ENCODE assay signal across 15 cellular contexts in the genomic region with DNA sequence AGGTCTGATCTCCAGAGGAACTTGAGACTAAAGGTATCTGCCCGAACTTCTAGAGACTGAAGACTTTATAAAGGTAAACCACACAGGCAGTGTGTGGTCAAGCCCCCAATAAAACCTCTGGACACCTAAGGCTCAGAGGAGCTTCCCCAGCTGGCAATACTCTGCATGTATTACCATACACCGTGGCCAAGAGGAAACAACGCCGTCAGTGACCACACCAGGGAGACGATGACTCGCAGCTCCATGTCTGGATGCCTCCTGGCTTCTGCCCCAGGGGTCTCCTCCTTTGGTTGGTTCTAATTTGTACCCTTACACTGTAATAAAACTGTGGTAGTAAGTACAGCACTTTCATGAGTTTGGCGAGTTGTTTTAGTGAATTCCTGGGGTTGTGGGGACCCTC. TPM values are rescaled to one million over a fixed set of nuclear protein-coding genes. Genes with fewer than 3 reads are reported as not detected.
DNase-seq lines count a peak whose midpoint lies in the region; ATAC-seq and TF ChIP-seq lines count a peak whose summit lies in the region.
"Had no signal": no experiment of that assay in that cellular context is flagged by ENCODE, and none has a peak within 500 bp of the region (broad histone marks: within the 10 kb centered on the region; RNA-seq: fewer than 3 reads in every experiment).

No MANE protein-coding gene starts in this region.

- H3K4me3 ChIP-seq in AG04450 (ENCODE audit: low read depth, low read length) (no peak overlapping the region), IMR-90 (ENCODE audit: insufficient read depth, low read depth, low read length) (no peak overlapping the region)
- no peak overlapping the region for H3K4me3 ChIP-seq in effector memory CD4-positive, alpha-beta T cell (ENCODE audit: insufficient read depth, low read depth, low read length, poor library complexity, severe bottlenecking)

- H3K4ac ChIP-seq in IMR-90 (ENCODE audit: low read depth, low read length), result peak overlapping the region; percentile 67; the same call in 1 of the 2 replicates

- peak overlapping the region; percentile 24 for H2AFZ ChIP-seq in IMR-90 (replicated peaks; ENCODE audit: low read length, poor library complexity)

- BruUV-seq in IMR-90 (replicated peaks; lab: Mats Ljungman, UMichigan), result no TSS peak

- POLR2A ChIA-PET in AG04450 (lab: Yijun Ruan, JAX), result interaction anchor here (0.6 to 0.7 kb wide), 2 partner anchors 18 to 41 kb away, joined by 3 to 4 read pairs; no protein-coding TSS in a partner anchor
- POLR2A ChIA-PET in IMR-90 (lab: Charles Lee; ENCODE audit: unreplicated experiment), result interaction anchor here (0.6 kb wide), 1 partner anchor 384 kb away, joined by 3 read pairs; no protein-coding TSS in a partner anchor

- dilution Hi-C loops in IMR-90 (cut with HindIII; ENCODE audit: low sequenced_read_pairs, unreplicated experiment), result no loop called here

- peaks cover 12% of the 10 kb centered on the region for H3K4me1 ChIP-seq in IMR-90 (ENCODE audit: control insufficient read depth, insufficient read depth, low read length)
- H3K4me1 ChIP-seq in effector memory CD4-positive, alpha-beta T cell (ENCODE audit: control insufficient read depth, insufficient read depth, low read length, poor library complexity, severe bottlenecking), result no peaks in the 10 kb centered on the region

- H3K9me1 ChIP-seq in IMR-90 (ENCODE audit: insufficient read depth, low read length), result peaks cover 8% of the 10 kb centered on the region

- peak overlapping the region; percentile 25 for H3K27ac ChIP-seq in AG04450 (ENCODE audit: low read depth, low read length)
- H3K27ac ChIP-seq in IMR-90 (ENCODE audit: insufficient read depth, low read length), result no peak overlapping the region
- H3K27ac ChIP-seq in effector memory CD4-positive, alpha-beta T cell (ENCODE audit: insufficient read depth, low read length, poor library complexity, severe bottlenecking), result no peak overlapping the region

- in situ Hi-C loops in IMR-90 (cut with MboI; ENCODE audit: low sequenced_read_pairs), result no loop called here

- no peak for DNase-seq in AG04450 (ENCODE audit: low read depth, low spot score)
- DNase-seq in IMR-90, result peak; percentile 55
- peak; percentile 61 for DNase-seq in astrocyte of the hippocampus (ENCODE audit: low read depth, low spot score)
- peak; percentile 77 for DNase-seq in iris pigment epithelial cell (ENCODE audit: low read depth)
- DNase-seq in NCI-H1417 (lab: John Stamatoyannopoulos, UW), result no peak
- DNase-seq in nucleus accumbens (lab: John Stamatoyannopoulos, UW), result no peak
- DNase-seq in effector memory CD4-positive, alpha-beta T cell, result no peak
- DNase-seq in C1 segment of cervical spinal cord (lab: John Stamatoyannopoulos, UW), result no peak
- DNase-seq: DND-41, NCI-H1417 treated with DMSO at 0.1 percent for 48 hours, NCI-H510A treated with DMSO at 0.1 percent for 48 hours had no signal

- TF ChIP-seq POLR2A in IMR-90 (IDR thresholded peaks at IDR 0.05; ENCODE audit: low read depth, low read length), result no peak

- H2BK20ac ChIP-seq in IMR-90 (ENCODE audit: low read depth, low read length), result peak overlapping the region; percentile 69

- H2BK5ac ChIP-seq in IMR-90 (ENCODE audit: low read depth, low read length, poor library complexity, severe bottlenecking), result peak overlapping the region; percentile 78

- H3K23ac ChIP-seq in IMR-90 (ENCODE audit: low read depth, low read length), result peak overlapping the region; percentile 46; the same call in 1 of the 2 replicates

- peak overlapping the region; percentile 58; the same call in 1 of the 2 replicates for H4K91ac ChIP-seq in IMR-90 (ENCODE audit: insufficient read depth, low read depth, low read length)

- H4K5ac ChIP-seq in IMR-90 (ENCODE audit: low read depth, low read length), result no peak overlapping the region

- no peak for ATAC-seq in IMR-90 (ENCODE audit: low read depth)
- ATAC-seq: esophagus mucosa had no signal

- H3K56ac ChIP-seq in IMR-90 (ENCODE audit: extremely low read depth, insufficient read depth, low read length), result no peak overlapping the region

- H2AK9ac ChIP-seq in IMR-90 (replicated peaks; ENCODE audit: low read depth, low read length, poor library complexity), result peak overlapping the region; percentile 62

- peak overlapping the region; percentile 43 to 52; a peak in 1 of 4 replicates for H4K8ac ChIP-seq in IMR-90 (ENCODE audit: low read depth in 2 of 2, low read length in 2 of 2)

- no peak overlapping the region for H3K4me2 ChIP-seq in IMR-90 (ENCODE audit: low read depth, low read length)

- H3K9ac ChIP-seq in IMR-90 (ENCODE audit: low read depth, low read length), result no peak overlapping the region

- peaks cover 0 to 7% of the 10 kb centered on the region in 2 experiments; a peak in 2 of 4 replicates for H3K79me1 ChIP-seq in IMR-90 (ENCODE audit: low read depth in 1 of 2, low read length in 2 of 2)

- no peak for TF ChIP-seq RAD21 in IMR-90 (IDR thresholded peaks at IDR 0.05; ENCODE audit: low read length)

- CTCF ChIA-PET in AG04450 (lab: Charles Lee) (no interaction called here), IMR-90 (lab: Yijun Ruan, JAX) (interaction anchor here (0.6 kb wide), 1 partner anchor 63 kb away, joined by 3 read pairs; no protein-coding TSS in a partner anchor)

- H2BK120ac ChIP-seq in IMR-90 (ENCODE audit: low read depth, low read length), result peak overlapping the region; percentile 53; the same call in 1 of the 2 replicates

- peak overlapping the region; percentile 22; the same call in 1 of the 2 replicates for H3K18ac ChIP-seq in IMR-90 (ENCODE audit: low read depth, low read length)

- no peak overlapping the region for H2BK15ac ChIP-seq in IMR-90 (ENCODE audit: low read depth, low read length)

- intact Hi-C loops in IMR-90 (cut with micrococcal nuclease), result no loop called here

- peak overlapping the region; percentile 74 for H2AK5ac ChIP-seq in IMR-90 (ENCODE audit: low read depth, low read length)

- peaks cover 18% of the 10 kb centered on the region for H3K36me3 ChIP-seq in IMR-90 (ENCODE audit: control insufficient read depth, insufficient read depth, low read length)
- H3K36me3 ChIP-seq in effector memory CD4-positive, alpha-beta T cell (ENCODE audit: control insufficient read depth, insufficient read depth, low read length), result peaks cover 53% of the 10 kb centered on the region

- 89% methylated on average over 3 of the region's 7 CpGs; no CpG with 5 or more reads in 1 of the 2 experiments for WGBS in IMR-90 (ENCODE audit: extremely low coverage in 2 of 2, insufficient read length in 1 of 2), 2 experiments

- TF ChIP-seq CTCF in AG04450 (IDR thresholded peaks at IDR 0.05; ENCODE audit: low read depth, low read length) (no peak), IMR-90 (conservative IDR thresholded peaks at IDR 0.05; ENCODE audit: low read depth, low read length) (no peak)

- no peaks in the 10 kb centered on the region for H3K27me3 ChIP-seq in AG04450 (ENCODE audit: control insufficient read depth, insufficient read depth, low read length)
- no peaks in the 10 kb centered on the region for H3K27me3 ChIP-seq in IMR-90 (ENCODE audit: control insufficient read depth, insufficient read depth, low read length)
- no peaks in the 10 kb centered on the region for H3K27me3 ChIP-seq in effector memory CD4-positive, alpha-beta T cell (replicated peaks; ENCODE audit: control insufficient read depth, insufficient read depth, low read length, poor library complexity, severe bottlenecking)

- H4K20me1 ChIP-seq in IMR-90 (ENCODE audit: insufficient read depth, low read length), result no peaks in the 10 kb centered on the region

- H3K9me3 ChIP-seq in AG04450 (ENCODE audit: control insufficient read depth, insufficient read depth, low read length) (peaks cover 5% of the 10 kb centered on the region; the same call in 1 of the 2 replicates), IMR-90 (ENCODE audit: control insufficient read depth, insufficient read depth, low read length) (no peaks in the 10 kb centered on the region)
- no peaks in the 10 kb centered on the region for H3K9me3 ChIP-seq in effector memory CD4-positive, alpha-beta T cell (ENCODE audit: control insufficient read depth, low read length)

- peak overlapping the region; percentile 48; the same call in 1 of the 2 replicates for H3K14ac ChIP-seq in IMR-90 (replicated peaks; ENCODE audit: low read depth, low read length)

TF ChIP-seq in IMR-90, 13 proteins besides CTCF, POLR2A, EP300 and RAD21:
- TF ChIP-seq MAFK (IDR thresholded peaks at IDR 0.05; ENCODE audit: low read depth, low read length), result no peak
- no peak for TF ChIP-seq NFE2L2 (IDR thresholded peaks at IDR 0.05; ENCODE audit: low read depth, low read length)
- TF ChIP-seq RFX5 (IDR thresholded peaks at IDR 0.05; ENCODE audit: low read depth, low read length), result no peak
- TF ChIP-seq RCOR1 (IDR thresholded peaks at IDR 0.05; ENCODE audit: insufficient replicate concordance, low read length), result no peak
- no peak for TF ChIP-seq CHD1 (IDR thresholded peaks at IDR 0.05; ENCODE audit: low read depth, low read length)
- no peak for TF ChIP-seq SMC3 (IDR thresholded peaks at IDR 0.05; ENCODE audit: low read depth, low read length)
- TF ChIP-seq FOS (IDR thresholded peaks at IDR 0.05; ENCODE audit: low read depth, low read length), result 0 out of 2 replicates have a peak, but pooled peaks have one; percentile 24
- TF ChIP-seq MAZ (IDR thresholded peaks at IDR 0.05; ENCODE audit: borderline replicate concordance, low read depth, low read length), result no peak
- no peak for TF ChIP-seq CEBPB (IDR thresholded peaks at IDR 0.05; ENCODE audit: low read depth, low read length)

RNA-seq across cellular contexts. Expression of gene BCL2L10, which starts 32.1 kb away (rescaled TPM):
- polyA plus RNA-seq in AG04450 (2011; rRNA removed), result 0.11 and 0.15 TPM in 2 replicates
- polyA minus RNA-seq in AG04450 (2011; rRNA and poly(A)+ RNA removed), result not detected in 2 replicates
- not detected in 2 replicates for total RNA-seq in IMR-90 (2012; rRNA removed)
- polyA plus RNA-seq in IMR-90 (2012; rRNA removed), result not detected in 2 replicates
- polyA plus RNA-seq in IMR-90 (2012; cell fraction: cytosol; rRNA removed), result 0.07 and 0.08 TPM in 2 replicates
- 0.10 and 0.31 TPM in 2 replicates for polyA plus RNA-seq in IMR-90 (2012; cell fraction: nucleus; rRNA removed; ENCODE audit: low replicate concordance)
- total RNA-seq: mesenteric fat pad, posterior vena cava, urinary bladder had no signal

RNA-seq across cellular contexts. Expression of gene GNB5, which starts 46.5 kb away (rescaled TPM):
- polyA plus RNA-seq in AG04450 (2011; rRNA removed) (43.6 and 43.7 TPM in 2 replicates), IMR-90 (2012; rRNA removed) (25.3 and 27.7 TPM in 2 replicates)
- polyA minus RNA-seq in AG04450 (2011; rRNA and poly(A)+ RNA removed), result 29.9 and 30.4 TPM in 2 replicates
- 33.2 and 33.9 TPM in 2 replicates for total RNA-seq in IMR-90 (2012; rRNA removed)
- polyA plus RNA-seq in IMR-90 (2012; cell fraction: cytosol; rRNA removed), result 16.4 and 21.4 TPM in 2 replicates
- 12.6 and 24.4 TPM in 2 replicates for polyA plus RNA-seq in IMR-90 (2012; cell fraction: nucleus; rRNA removed; ENCODE audit: low replicate concordance)

Comparison
In these comparisons a context has a peak if more than half of its experiments do, and no peak if none do; other contexts are left out.
1. DNase-seq: peak in IMR-90 (single experiment), astrocyte of the hippocampus (single experiment) and iris pigment epithelial cell (single experiment); none in AG04450 (single experiment), NCI-H1417 (0 of 3), nucleus accumbens (0 of 56), effector memory CD4-positive, alpha-beta T cell (0 of 3) and C1 segment of cervical spinal cord (0 of 14).